Comparison of ENCODE assay signal across 1 cellular context in the genomic region with DNA sequence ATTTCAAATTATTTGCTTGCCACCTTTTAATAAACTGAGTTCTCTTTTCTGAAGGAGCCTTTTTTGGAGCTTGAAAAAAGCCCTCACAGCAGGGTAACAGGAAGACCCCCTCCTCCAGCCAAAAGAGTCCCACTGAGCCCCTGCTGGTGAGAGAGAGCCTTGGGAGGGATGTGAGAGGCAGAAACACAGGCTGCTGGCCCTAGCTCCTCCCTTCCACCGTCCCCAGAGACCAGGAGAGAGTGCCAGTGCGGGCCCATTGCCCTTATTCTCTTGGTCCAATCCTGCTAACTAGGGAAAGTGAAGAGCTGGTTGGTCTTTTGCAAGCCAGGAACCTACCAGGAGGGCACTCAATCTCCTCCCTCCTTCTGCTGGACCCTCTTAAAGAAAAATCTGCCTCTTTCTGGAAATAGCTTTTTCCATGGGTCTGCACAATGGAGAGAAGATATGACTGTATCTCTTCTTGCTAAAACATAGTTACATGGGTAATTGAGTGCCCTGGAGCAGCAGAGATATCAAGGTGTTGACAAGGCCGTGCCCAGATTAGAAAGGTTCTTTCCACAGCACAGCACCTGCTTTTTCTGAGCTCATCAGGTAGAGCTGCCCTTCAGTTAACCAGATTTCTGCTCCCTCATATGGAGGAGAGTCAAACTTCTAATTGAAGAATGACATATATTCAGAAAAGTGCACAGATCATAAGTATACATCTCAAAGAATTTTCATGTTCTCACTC.
TF ChIP-seq lines count a peak whose summit lies in the region.

No MANE protein-coding gene starts in this region.

TF ChIP-seq in GM23338, 12 proteins besides CTCF, POLR2A, EP300 and RAD21 (continued from another document):
- TF ChIP-seq, protein P1, sequence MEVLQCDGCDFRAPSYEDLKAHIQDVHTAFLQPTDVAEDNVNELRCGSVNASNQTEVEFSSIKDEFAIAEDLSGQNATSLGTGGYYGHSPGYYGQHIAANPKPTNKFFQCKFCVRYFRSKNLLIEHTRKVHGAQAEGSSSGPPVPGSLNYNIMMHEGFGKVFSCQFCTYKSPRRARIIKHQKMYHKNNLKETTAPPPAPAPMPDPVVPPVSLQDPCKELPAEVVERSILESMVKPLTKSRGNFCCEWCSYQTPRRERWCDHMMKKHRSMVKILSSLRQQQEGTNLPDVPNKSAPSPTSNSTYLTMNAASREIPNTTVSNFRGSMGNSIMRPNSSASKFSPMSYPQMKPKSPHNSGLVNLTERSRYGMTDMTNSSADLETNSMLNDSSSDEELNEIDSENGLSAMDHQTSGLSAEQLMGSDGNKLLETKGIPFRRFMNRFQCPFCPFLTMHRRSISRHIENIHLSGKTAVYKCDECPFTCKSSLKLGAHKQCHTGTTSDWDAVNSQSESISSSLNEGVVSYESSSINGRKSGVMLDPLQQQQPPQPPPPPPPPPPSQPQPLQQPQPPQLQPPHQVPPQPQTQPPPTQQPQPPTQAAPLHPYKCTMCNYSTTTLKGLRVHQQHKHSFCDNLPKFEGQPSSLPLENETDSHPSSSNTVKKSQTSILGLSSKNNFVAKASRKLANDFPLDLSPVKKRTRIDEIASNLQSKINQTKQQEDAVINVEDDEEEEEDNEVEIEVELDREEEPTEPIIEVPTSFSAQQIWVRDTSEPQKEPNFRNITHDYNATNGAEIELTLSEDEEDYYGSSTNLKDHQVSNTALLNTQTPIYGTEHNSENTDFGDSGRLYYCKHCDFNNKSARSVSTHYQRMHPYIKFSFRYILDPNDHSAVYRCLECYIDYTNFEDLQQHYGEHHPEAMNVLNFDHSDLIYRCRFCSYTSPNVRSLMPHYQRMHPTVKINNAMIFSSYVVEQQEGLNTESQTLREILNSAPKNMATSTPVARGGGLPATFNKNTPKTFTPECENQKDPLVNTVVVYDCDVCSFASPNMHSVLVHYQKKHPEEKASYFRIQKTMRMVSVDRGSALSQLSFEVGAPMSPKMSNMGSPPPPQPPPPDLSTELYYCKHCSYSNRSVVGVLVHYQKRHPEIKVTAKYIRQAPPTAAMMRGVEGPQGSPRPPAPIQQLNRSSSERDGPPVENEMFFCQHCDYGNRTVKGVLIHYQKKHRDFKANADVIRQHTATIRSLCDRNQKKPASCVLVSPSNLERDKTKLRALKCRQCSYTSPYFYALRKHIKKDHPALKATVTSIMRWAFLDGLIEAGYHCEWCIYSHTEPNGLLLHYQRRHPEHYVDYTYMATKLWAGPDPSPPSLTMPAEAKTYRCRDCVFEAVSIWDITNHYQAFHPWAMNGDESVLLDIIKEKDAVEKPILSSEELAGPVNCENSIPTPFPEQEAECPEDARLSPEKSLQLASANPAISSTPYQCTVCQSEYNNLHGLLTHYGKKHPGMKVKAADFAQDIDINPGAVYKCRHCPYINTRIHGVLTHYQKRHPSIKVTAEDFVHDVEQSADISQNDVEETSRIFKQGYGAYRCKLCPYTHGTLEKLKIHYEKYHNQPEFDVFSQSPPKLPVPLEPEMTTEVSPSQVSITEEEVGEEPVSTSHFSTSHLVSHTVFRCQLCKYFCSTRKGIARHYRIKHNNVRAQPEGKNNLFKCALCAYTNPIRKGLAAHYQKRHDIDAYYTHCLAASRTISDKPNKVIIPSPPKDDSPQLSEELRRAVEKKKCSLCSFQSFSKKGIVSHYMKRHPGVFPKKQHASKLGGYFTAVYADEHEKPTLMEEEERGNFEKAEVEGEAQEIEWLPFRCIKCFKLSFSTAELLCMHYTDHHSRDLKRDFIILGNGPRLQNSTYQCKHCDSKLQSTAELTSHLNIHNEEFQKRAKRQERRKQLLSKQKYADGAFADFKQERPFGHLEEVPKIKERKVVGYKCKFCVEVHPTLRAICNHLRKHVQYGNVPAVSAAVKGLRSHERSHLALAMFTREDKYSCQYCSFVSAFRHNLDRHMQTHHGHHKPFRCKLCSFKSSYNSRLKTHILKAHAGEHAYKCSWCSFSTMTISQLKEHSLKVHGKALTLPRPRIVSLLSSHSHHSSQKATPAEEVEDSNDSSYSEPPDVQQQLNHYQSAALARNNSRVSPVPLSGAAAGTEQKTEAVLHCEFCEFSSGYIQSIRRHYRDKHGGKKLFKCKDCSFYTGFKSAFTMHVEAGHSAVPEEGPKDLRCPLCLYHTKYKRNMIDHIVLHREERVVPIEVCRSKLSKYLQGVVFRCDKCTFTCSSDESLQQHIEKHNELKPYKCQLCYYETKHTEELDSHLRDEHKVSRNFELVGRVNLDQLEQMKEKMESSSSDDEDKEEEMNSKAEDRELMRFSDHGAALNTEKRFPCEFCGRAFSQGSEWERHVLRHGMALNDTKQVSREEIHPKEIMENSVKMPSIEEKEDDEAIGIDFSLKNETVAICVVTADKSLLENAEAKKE (CRISPR knock-in tag; IDR thresholded peaks at IDR 0.05), result 0 out of 2 replicates have a peak, but pooled peaks have one; percentile 2
TF ChIP-seq in GM23338: peak in this region for 1.
